19 cellular contexts compared by ENCODE assay signal in genomic region chr2:233922471-233922870, GRCh38. TPM values are rescaled to one million over a fixed set of nuclear protein-coding genes. Genes with fewer than 3 reads are reported as not detected.
A peak's percentile ranks its signal among the peaks of the same experiment; 100 is the strongest.
DNase-seq lines count a peak whose midpoint lies in the region; ATAC-seq and TF ChIP-seq lines count a peak whose summit lies in the region.
"Had no signal": no experiment of that assay in that cellular context is flagged by ENCODE, and none has a peak within 500 bp of the region (broad histone marks: within the 10 kb centered on the region; RNA-seq: fewer than 3 reads in every experiment).

No MANE protein-coding gene starts in this region.

- CTCF ChIA-PET in IMR-90 (lab: Yijun Ruan, JAX) (no interaction called here), PC-3 (lab: Charles Lee) (no interaction called here)

- H3K4ac ChIP-seq in IMR-90 (ENCODE audit: low read depth, low read length): no peak overlapping the region

- peaks cover 5% of the 10 kb centered on the region; the same call in 1 of the 2 replicates for H3K4me1 ChIP-seq in IMR-90 (ENCODE audit: control insufficient read depth, insufficient read depth, low read length)
- peaks cover 8% of the 10 kb centered on the region for H3K4me1 ChIP-seq in PC-3 (ENCODE audit: insufficient read depth, low read length)
- H3K4me1 ChIP-seq in GM23338 (ENCODE audit: insufficient read depth): peaks cover 4% of the 10 kb centered on the region; the same call in 1 of the 2 replicates

- no peak overlapping the region for H4K8ac ChIP-seq in IMR-90 (ENCODE audit: low read depth in 2 of 2, low read length in 2 of 2)

- H3K27ac ChIP-seq in IMR-90 (ENCODE audit: insufficient read depth, low read length) (no peak overlapping the region), PC-3 (ENCODE audit: low read length) (no peak overlapping the region), GM23338 (ENCODE audit: low read depth) (no peak overlapping the region), dorsolateral prefrontal cortex (no peak overlapping the region)
- H3K27ac ChIP-seq: BLaER1, KMS-11 had no signal

- H3K9ac ChIP-seq in IMR-90 (ENCODE audit: low read depth, low read length): no peak overlapping the region
- H3K9ac ChIP-seq in PC-3 (ENCODE audit: low read length): no peak overlapping the region
- H3K9ac ChIP-seq: BLaER1, KMS-11 had no signal

- H3K79me2 ChIP-seq in PC-3 (ENCODE audit: low read length) (no peaks in the 10 kb centered on the region), GM23338 (replicated peaks; ENCODE audit: insufficient read depth) (no peaks in the 10 kb centered on the region)

- peaks cover 6% of the 10 kb centered on the region for H3K27me3 Mint-ChIP-seq in GM23338 (ENCODE audit: insufficient read depth, low read depth, poor library complexity)
- peaks cover 26 to 34% of the 10 kb centered on the region in 2 donors for H3K27me3 Mint-ChIP-seq in natural killer cell treated with Interleukin-12 subunit alpha and Interleukin-12 subunit beta and Interleukin-15 and Interleukin-18, amount 100 ng/mL, for 72 hours

- no peaks in the 10 kb centered on the region for H4K20me1 ChIP-seq in IMR-90 (ENCODE audit: insufficient read depth, low read length)
- no peaks in the 10 kb centered on the region for H4K20me1 ChIP-seq in PC-3 (ENCODE audit: low read length)
- H4K20me1 ChIP-seq in GM23338 (replicated peaks; ENCODE audit: insufficient read depth): no peaks in the 10 kb centered on the region
- H4K20me1 ChIP-seq: BLaER1 had no signal

- H3K27ac Mint-ChIP-seq in GM23338: no peak overlapping the region
- H3K27ac Mint-ChIP-seq in natural killer cell treated with Interleukin-12 subunit alpha and Interleukin-12 subunit beta and Interleukin-15 and Interleukin-18, amount 100 ng/mL, for 72 hours: no peak overlapping the region
- H3K27ac Mint-ChIP-seq: CD8-positive, alpha-beta T cell; H9 had no signal

- H3K9me2 ChIP-seq in PC-3 (replicated peaks; ENCODE audit: low read length) (no peaks in the 10 kb centered on the region), GM23338 (ENCODE audit: insufficient read depth) (no peaks in the 10 kb centered on the region)

- H3K36me3 Mint-ChIP-seq in GM23338 (ENCODE audit: low read depth): no peaks in the 10 kb centered on the region
- no peaks in the 10 kb centered on the region for H3K36me3 Mint-ChIP-seq in natural killer cell treated with Interleukin-12 subunit alpha and Interleukin-12 subunit beta and Interleukin-15 and Interleukin-18, amount 100 ng/mL, for 72 hours
- H3K36me3 Mint-ChIP-seq: CD8-positive, alpha-beta T cell had no signal

- no peak overlapping the region for H3K23ac ChIP-seq in IMR-90 (ENCODE audit: low read depth, low read length)

- no peaks in the 10 kb centered on the region for H3F3A ChIP-seq in PC-3 (ENCODE audit: low read length, unreplicated experiment)
- no peaks in the 10 kb centered on the region for H3F3A ChIP-seq in GM23338 (replicated peaks; ENCODE audit: low read depth)

- H2BK20ac ChIP-seq in IMR-90 (ENCODE audit: low read depth, low read length): no peak overlapping the region

- H3K56ac ChIP-seq in IMR-90 (ENCODE audit: extremely low read depth, insufficient read depth, low read length): no peak overlapping the region

- no peak overlapping the region for H2AK5ac ChIP-seq in IMR-90 (ENCODE audit: low read depth, low read length)

- no peak overlapping the region for H2BK15ac ChIP-seq in IMR-90 (ENCODE audit: low read depth, low read length)

- in situ Hi-C loops in IMR-90 (cut with MboI; ENCODE audit: low sequenced_read_pairs): no loop called here

- no peak overlapping the region for H2BK5ac ChIP-seq in IMR-90 (ENCODE audit: low read depth, low read length, poor library complexity, severe bottlenecking)

- dilution Hi-C loops in IMR-90 (cut with HindIII; ENCODE audit: low sequenced_read_pairs, unreplicated experiment): no loop called here

- TF ChIP-seq CTCF in IMR-90 (conservative IDR thresholded peaks at IDR 0.05; ENCODE audit: low read depth, low read length): no peak
- no peak for TF ChIP-seq CTCF in PC-3 (conservative IDR thresholded peaks at IDR 0.05; ENCODE audit: low read depth, low read length)
- no peak for TF ChIP-seq CTCF in GM23338 (conservative IDR thresholded peaks at IDR 0.05; ENCODE audit: low read depth in 2 of 2)
- no peak for TF ChIP-seq CTCF in dorsolateral prefrontal cortex (IDR thresholded peaks at IDR 0.05 in 54 of 56, conservative IDR thresholded peaks at IDR 0.05 in 2 of 56; ENCODE audit: low read depth in 1 of 56, partially characterized antibody in 56 of 56)

- H3K36me3 ChIP-seq in IMR-90 (ENCODE audit: control insufficient read depth, insufficient read depth, low read length) (no peaks in the 10 kb centered on the region), PC-3 (ENCODE audit: low read depth, low read length) (no peaks in the 10 kb centered on the region), GM23338 (ENCODE audit: insufficient read depth) (no peaks in the 10 kb centered on the region)
- H3K36me3 ChIP-seq: BLaER1 had no signal

- no peak for TF ChIP-seq RAD21 in IMR-90 (IDR thresholded peaks at IDR 0.05; ENCODE audit: low read length)

- H2AK9ac ChIP-seq in IMR-90 (replicated peaks; ENCODE audit: low read depth, low read length, poor library complexity): no peak overlapping the region

- H3K4me3 ChIP-seq in IMR-90 (ENCODE audit: insufficient read depth, low read depth, low read length) (no peak overlapping the region), PC-3 (ENCODE audit: low read length) (no peak overlapping the region), GM23338 (no peak overlapping the region), dorsolateral prefrontal cortex (no peak overlapping the region)
- H3K4me3 ChIP-seq: BLaER1, GM12878 had no signal

- H3K27me3 ChIP-seq in IMR-90 (ENCODE audit: control insufficient read depth, insufficient read depth, low read length) (peaks cover 26% of the 10 kb centered on the region), PC-3 (ENCODE audit: low read length) (peaks cover 5% of the 10 kb centered on the region; the same call in 1 of the 2 replicates), GM23338 (ENCODE audit: insufficient read depth) (no peaks in the 10 kb centered on the region), dorsolateral prefrontal cortex (peaks cover 0 to 24% (median 0%) of the 10 kb centered on the region in 45 donors)
- H3K27me3 ChIP-seq: BLaER1 had no signal

- POLR2A ChIA-PET in IMR-90 (lab: Charles Lee; ENCODE audit: unreplicated experiment) (no interaction called here), PC-3 (lab: Charles Lee; ENCODE audit: unreplicated experiment) (no interaction called here)

- TF ChIP-seq POLR2A in IMR-90 (IDR thresholded peaks at IDR 0.05; ENCODE audit: low read depth, low read length): no peak

- peaks cover 5% of the 10 kb centered on the region; the same call in 2 of the 3 replicates for H3K4me1 Mint-ChIP-seq in GM23338
- H3K4me1 Mint-ChIP-seq in natural killer cell treated with Interleukin-12 subunit alpha and Interleukin-12 subunit beta and Interleukin-15 and Interleukin-18, amount 100 ng/mL, for 72 hours (ENCODE audit: low read depth in 2 of 2): peaks cover 5 to 9% of the 10 kb centered on the region in 2 donors

- no peaks in the 10 kb centered on the region for H3K9me1 ChIP-seq in IMR-90 (ENCODE audit: insufficient read depth, low read length)

- no peak overlapping the region for H4K5ac ChIP-seq in IMR-90 (ENCODE audit: low read depth, low read length)

- H3K9me3 Mint-ChIP-seq in GM23338: no peaks in the 10 kb centered on the region
- no peaks in the 10 kb centered on the region for H3K9me3 Mint-ChIP-seq in natural killer cell treated with Interleukin-12 subunit alpha and Interleukin-12 subunit beta and Interleukin-15 and Interleukin-18, amount 100 ng/mL, for 72 hours
- H3K9me3 Mint-ChIP-seq: CD8-positive, alpha-beta T cell; H9 had no signal

- H2BK120ac ChIP-seq in IMR-90 (ENCODE audit: low read depth, low read length): no peak overlapping the region

- WGBS in IMR-90 (ENCODE audit: extremely low coverage in 2 of 2, insufficient read length in 1 of 2), 2 experiments: no CpG with 5 or more reads among the region's 1 CpG

- H2AFZ ChIP-seq in IMR-90 (replicated peaks; ENCODE audit: low read length, poor library complexity): no peak overlapping the region
- no peak overlapping the region for H2AFZ ChIP-seq in PC-3 (ENCODE audit: low read length)
- H2AFZ ChIP-seq in GM23338: no peak overlapping the region

- no peak overlapping the region for H3K14ac ChIP-seq in IMR-90 (replicated peaks; ENCODE audit: low read depth, low read length)

- H3K18ac ChIP-seq in IMR-90 (ENCODE audit: low read depth, low read length): no peak overlapping the region

- peak; percentile 41 for DNase-seq in IMR-90
- no peak for DNase-seq in PC-3
- DNase-seq in dedifferentiated amniotic fluid mesenchymal stem cell (ENCODE audit: extremely low spot score): peak; percentile 19
- DNase-seq in GM23338 (ENCODE audit: low spot score): no peak
- no peak for DNase-seq in activated naive CD4-positive, alpha-beta T cell treated with anti-CD3 and anti-CD28 coated beads, Interleukin-2, amount 50 U/mL, for 16 hours
- DNase-seq in dorsolateral prefrontal cortex: no peak
- no peak for DNase-seq in natural killer cell treated with Interleukin-12 subunit alpha and Interleukin-12 subunit beta and Interleukin-15 and Interleukin-18, amount 100 ng/mL, for 72 hours (ENCODE audit: low spot score)
- DNase-seq: ACHN; AML-193; Calu3; CD8-positive, alpha-beta T cell; DMS79 treated with DMSO at 0.1 percent for 48 hours; EL; H9 had no signal

- no peaks in the 10 kb centered on the region for H3K79me1 ChIP-seq in IMR-90 (ENCODE audit: low read depth in 1 of 2, low read length in 2 of 2)

- no peak overlapping the region for H3K4me2 ChIP-seq in IMR-90 (ENCODE audit: low read depth, low read length)
- no peak overlapping the region for H3K4me2 ChIP-seq in PC-3 (ENCODE audit: low read length)
- no peak overlapping the region for H3K4me2 ChIP-seq in GM23338
- H3K4me2 ChIP-seq: BLaER1, KMS-11 had no signal

- no peak overlapping the region for H3K4me3 Mint-ChIP-seq in GM23338
- no peak overlapping the region for H3K4me3 Mint-ChIP-seq in natural killer cell treated with Interleukin-12 subunit alpha and Interleukin-12 subunit beta and Interleukin-15 and Interleukin-18, amount 100 ng/mL, for 72 hours
- H3K4me3 Mint-ChIP-seq: CD8-positive, alpha-beta T cell; H9 had no signal

- ATAC-seq in IMR-90 (ENCODE audit: low read depth) (peak; percentile 70), PC-3 (peak; percentile 23; the same call in 1 of the 2 replicates), GM23338 (no peak)
- ATAC-seq in natural killer cell treated with Interleukin-12 subunit alpha and Interleukin-12 subunit beta and Interleukin-15 and Interleukin-18, amount 100 ng/mL, for 72 hours: no peak
- ATAC-seq: CD8-positive, alpha-beta T cell; GM12878 had no signal

- H4K91ac ChIP-seq in IMR-90 (ENCODE audit: insufficient read depth, low read depth, low read length): no peak overlapping the region

- intact Hi-C loops in IMR-90 (cut with micrococcal nuclease): no loop called here
- intact Hi-C loops in PC-3 (cut with micrococcal nuclease): loop anchor here (5.0 to 10.0 kb wide), 2 partner anchors 50 to 438 kb away; no protein-coding TSS in a partner anchor
- intact Hi-C loops in dorsolateral prefrontal cortex (cut with DNase I): no loop called here

- H3K9me3 ChIP-seq in IMR-90 (ENCODE audit: control insufficient read depth, insufficient read depth, low read length): no peaks in the 10 kb centered on the region
- H3K9me3 ChIP-seq in PC-3 (ENCODE audit: low read length): no peaks in the 10 kb centered on the region
- H3K9me3 ChIP-seq: BLaER1 had no signal

- BruUV-seq in IMR-90 (replicated peaks; lab: Mats Ljungman, UMichigan) (no TSS peak), PC-3 (replicated peaks; lab: Mats Ljungman, UMichigan) (no TSS peak)

RNA-seq across cellular contexts. Expression of gene TRPM8, which starts 5.3 kb away (rescaled TPM):
- total RNA-seq in IMR-90 (2012; rRNA removed): not detected in 2 replicates
- 0.10 TPM in 1 of 2 replicates, not detected in the other for polyA plus RNA-seq in IMR-90 (2012; rRNA removed)
- polyA plus RNA-seq in IMR-90 (2012; cell fraction: cytosol; rRNA removed): not detected in 2 replicates
- not detected in 2 replicates for polyA plus RNA-seq in IMR-90 (2012; cell fraction: nucleus; rRNA removed; ENCODE audit: low replicate concordance)
- not detected in 2 replicates for total RNA-seq in PC-3 (2014; rRNA removed)
- total RNA-seq in GM23338 (2014; rRNA removed; shearing (Covaris generic)): 0.14 and 1.4 TPM in 2 replicates
- polyA plus RNA-seq in GM23338 (2016; fragmentation: Nextera tagmentation; extraction: Ambion mirVana): 0.11 TPM in 1 of 2 replicates, not detected in the other
- total RNA-seq in dorsolateral prefrontal cortex: 1 to 10 TPM in 7 of 120 experiments, under 1 TPM in 21, not detected in 92; 0.08 to 2.0 (median 0.36) TPM
- not detected for total RNA-seq in natural killer cell treated with Interleukin-12 subunit alpha and Interleukin-12 subunit beta and Interleukin-15 and Interleukin-18, amount 100 ng/mL, for 72 hours
- total RNA-seq: CD8-positive, alpha-beta T cell; G401; GM12878; HT-29 had no signal

Comparison
In these comparisons a context has a peak if more than half of its experiments do, and no peak if none do; other contexts are left out.
1. ATAC-seq: peak in IMR-90 (single experiment) and PC-3 (single experiment); none in GM23338 (single experiment) and natural killer cell treated with Interleukin-12 subunit alpha and Interleukin-12 subunit beta and Interleukin-15 and Interleukin-18, amount 100 ng/mL, for 72 hours (0 of 2).
2. DNase-seq: peak in IMR-90 (single experiment) and dedifferentiated amniotic fluid mesenchymal stem cell (single experiment); none in PC-3 (single experiment), GM23338 (single experiment), activated naive CD4-positive, alpha-beta T cell treated with anti-CD3 and anti-CD28 coated beads, Interleukin-2, amount 50 U/mL, for 16 hours (single experiment), dorsolateral prefrontal cortex (0 of 10) and natural killer cell treated with Interleukin-12 subunit alpha and Interleukin-12 subunit beta and Interleukin-15 and Interleukin-18, amount 100 ng/mL, for 72 hours (single experiment).